Comparison of ENCODE assay signal across 14 cellular contexts in the genomic region with DNA sequence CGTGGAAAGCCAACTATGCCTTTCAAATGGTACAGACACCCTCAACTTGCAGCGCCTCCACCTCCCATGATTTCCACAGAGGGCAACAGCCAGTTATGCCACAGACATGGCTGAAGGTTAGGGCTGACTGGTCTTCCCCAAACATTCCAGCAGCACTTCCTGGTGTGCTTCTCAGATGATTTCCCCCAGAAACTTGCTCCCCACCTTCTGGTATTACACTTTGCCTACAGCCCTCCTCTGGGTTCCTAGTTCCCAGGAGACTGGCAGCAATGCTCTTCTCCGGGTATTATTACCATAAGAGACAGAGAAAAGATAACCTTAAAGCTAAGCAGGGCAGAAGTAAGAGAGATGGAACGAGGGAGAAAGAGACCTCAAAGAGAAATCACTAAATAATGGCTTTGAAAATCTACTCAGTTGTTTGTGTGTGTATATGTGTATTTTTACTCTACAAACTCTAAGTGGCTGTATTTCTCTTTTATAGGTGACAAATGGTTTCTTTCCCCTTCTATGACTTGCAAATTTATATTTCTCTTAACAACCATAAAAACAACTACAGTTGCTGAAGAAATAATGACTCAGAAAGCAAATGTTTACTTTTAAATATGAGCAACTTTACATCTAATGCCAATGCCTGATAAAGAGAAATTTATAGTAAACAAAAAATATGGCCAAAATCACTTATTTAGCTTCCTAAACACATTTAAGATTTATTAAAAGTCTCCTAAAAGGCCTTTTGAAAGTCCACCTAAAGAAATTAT.
DNase-seq lines count a peak whose midpoint lies in the region; ATAC-seq and TF ChIP-seq lines count a peak whose summit lies in the region.
"Had no signal": no experiment of that assay in that cellular context is flagged by ENCODE, and none has a peak within 500 bp of the region (broad histone marks: within the 10 kb centered on the region; RNA-seq: fewer than 3 reads in every experiment).

No MANE protein-coding gene starts in this region.

- no peak overlapping the region for H2AFZ ChIP-seq in smooth muscle cell (ENCODE audit: low read depth)

- H3K9me3 ChIP-seq in SK-N-MC (ENCODE audit: low read depth, low read length) (no peaks in the 10 kb centered on the region), smooth muscle cell (replicated peaks; ENCODE audit: low read depth) (no peaks in the 10 kb centered on the region)
- H3K9me3 ChIP-seq: pancreas had no signal

- H3K9me3 Mint-ChIP-seq in HFFc6, result no peaks in the 10 kb centered on the region

- no peaks in the 10 kb centered on the region for H3K27me3 ChIP-seq in foreskin keratinocyte
- no peaks in the 10 kb centered on the region for H3K27me3 ChIP-seq in smooth muscle cell (ENCODE audit: low read depth)
- H3K27me3 ChIP-seq: pancreas had no signal

- H3K27ac ChIP-seq in SK-N-MC, result peak overlapping the region; percentile 72
- peak overlapping the region; percentile 87 for H3K27ac ChIP-seq in foreskin keratinocyte
- peak overlapping the region; percentile 98 for H3K27ac ChIP-seq in smooth muscle cell (ENCODE audit: low read depth)

- no peaks in the 10 kb centered on the region for H4K20me1 ChIP-seq in smooth muscle cell (ENCODE audit: low read depth)

- H3K36me3 Mint-ChIP-seq in HFFc6 (ENCODE audit: low read depth), result no peaks in the 10 kb centered on the region

- peaks cover 24% of the 10 kb centered on the region for H3F3A ChIP-seq in smooth muscle cell (ENCODE audit: low read depth)

- H3K27ac Mint-ChIP-seq in HFFc6, result peak overlapping the region; percentile 30; the same call in 1 of the 2 replicates
- H3K27ac Mint-ChIP-seq: activated CD4-positive, alpha-beta T cell treated with anti-CD3 and anti-CD28 coated beads for 36 hours had no signal

- no peaks in the 10 kb centered on the region for H3K36me3 ChIP-seq in SK-N-MC (ENCODE audit: insufficient read depth, low read length)
- H3K36me3 ChIP-seq in smooth muscle cell (ENCODE audit: low read depth), result no peaks in the 10 kb centered on the region
- H3K36me3 ChIP-seq: pancreas had no signal

- peak overlapping the region; percentile 81 for H3K4me2 ChIP-seq in smooth muscle cell

- DNase-seq in HFFc6 (no peak), SK-N-MC (ENCODE audit: low read depth, low spot score) (no peak), foreskin keratinocyte (peak in 1 of 2 donors; percentile 62), smooth muscle cell (lab: John Stamatoyannopoulos, UW; ENCODE audit: unreplicated experiment) (no peak), RKO (ENCODE audit: low spot score) (no peak), HuH-7 (ENCODE audit: low spot score) (no peak), HUDEP-2 (lab: John Stamatoyannopoulos, UW; ENCODE audit: unreplicated experiment in 76 of 76) (no peak)
- DNase-seq: activated CD4-positive, alpha-beta T cell treated with anti-CD3 and anti-CD28 coated beads for 36 hours; DMS79 treated with DMSO at 0.1 percent for 48 hours; NCI-H226; pancreas; SIG-M5; stimulated activated CD4-positive, alpha-beta T cell treated with anti-CD3 and anti-CD28 coated beads, Interleukin-1b, Interleukin-23, amount 100 ng/mL, for 48 hours; stimulated activated naive CD4-positive, alpha-beta T cell had no signal

- no peak overlapping the region for H3K9ac ChIP-seq in SK-N-MC (ENCODE audit: insufficient read length)
- H3K9ac ChIP-seq in smooth muscle cell (ENCODE audit: low read depth), result peak overlapping the region; percentile 95

- peak; percentile 26 for ATAC-seq in foreskin keratinocyte

- 0 out of 2 replicates have a peak, but pooled peaks cover 6% of the 10 kb centered on the region for H3K4me1 Mint-ChIP-seq in HFFc6 (ENCODE audit: low read depth)
- H3K4me1 Mint-ChIP-seq: activated CD4-positive, alpha-beta T cell treated with anti-CD3 and anti-CD28 coated beads for 36 hours had no signal

- H3K4me3 ChIP-seq in SK-N-MC, result peak overlapping the region; percentile 32
- no peak overlapping the region for H3K4me3 ChIP-seq in smooth muscle cell
- H3K4me3 ChIP-seq: pancreas had no signal

- H3K79me2 ChIP-seq in smooth muscle cell (ENCODE audit: low read depth), result peaks cover 71% of the 10 kb centered on the region

- 75% methylated on average over 4 of the region's 4 CpGs for WGBS in smooth muscle cell (ENCODE audit: low lambda C conversion rate)

- H3K27me3 Mint-ChIP-seq in HFFc6 (ENCODE audit: insufficient read depth), result no peaks in the 10 kb centered on the region
- H3K27me3 Mint-ChIP-seq: activated CD4-positive, alpha-beta T cell treated with anti-CD3 and anti-CD28 coated beads for 36 hours had no signal

- TF ChIP-seq CTCF in HFFc6 (IDR thresholded peaks at IDR 0.05), result no peak
- no peak for TF ChIP-seq CTCF in foreskin keratinocyte (conservative IDR thresholded peaks at IDR 0.05)
- no peak for TF ChIP-seq CTCF in smooth muscle cell (IDR thresholded peaks at IDR 0.05; ENCODE audit: borderline replicate concordance, insufficient read depth, poor library complexity, severe bottlenecking)

- H3K4me3 Mint-ChIP-seq in HFFc6, result no peak overlapping the region
- H3K4me3 Mint-ChIP-seq: activated CD4-positive, alpha-beta T cell treated with anti-CD3 and anti-CD28 coated beads for 36 hours had no signal

- H3K4me1 ChIP-seq in foreskin keratinocyte (peaks cover 42% of the 10 kb centered on the region), smooth muscle cell (ENCODE audit: low read depth) (peaks cover 15% of the 10 kb centered on the region)
